In genomic region chr16:82715833-82716232, GRCh38 we compare ENCODE assay signal across 24 cellular contexts.
DNase-seq lines count a peak whose midpoint lies in the region; ATAC-seq and TF ChIP-seq lines count a peak whose summit lies in the region.
"Had no signal": no experiment of that assay in that cellular context is flagged by ENCODE, and none has a peak within 500 bp of the region (broad histone marks: within the 10 kb centered on the region; RNA-seq: fewer than 3 reads in every experiment).

No MANE protein-coding gene starts in this region.

- no peaks in the 10 kb centered on the region for H3K36me3 ChIP-seq in psoas muscle (ENCODE audit: insufficient read depth in 1 of 2, low read depth in 1 of 2)
- H3K36me3 ChIP-seq: ovary, right lobe of liver, tibial nerve had no signal

- DNase-seq in ELF-1 (ENCODE audit: low read depth, low spot score): peak; percentile 3
- peak; percentile 62 for DNase-seq in SW480 (ENCODE audit: low spot score)
- DNase-seq in Right ventricle myocardium superior: peak; percentile 76
- DNase-seq in psoas muscle: peak; percentile 43 to 85
- DNase-seq in GM19240 (ENCODE audit: insufficient read length, low spot score): no peak
- DNase-seq in retina: no peak
- DNase-seq in kidney tubule cell (ENCODE audit: low spot score): no peak
- DNase-seq: activated CD4-positive, alpha-beta T cell treated with anti-CD3 and anti-CD28 coated beads, Interleukin-2, amount 50 U/mL, for 1 hour; activated CD8-positive, alpha-beta memory T cell treated with anti-CD3 and anti-CD28 coated beads, Interleukin-2, amount 10 ng/mL, durations not matched to agents 7 days and 5 days; activated naive CD4-positive, alpha-beta T cell treated with anti-CD3 and anti-CD28 coated beads, Interleukin-2, amount 50 U/mL, for 16 hours; AML-193; amygdala; CD8-positive, alpha-beta T cell; dermis blood vessel endothelial cell; DMS153; KG1; NCI-H510A; ovary; right lobe of liver; stimulated activated CD4-positive, alpha-beta T cell treated with anti-CD3 and anti-CD28 coated beads, Interleukin-15, amount 100 ng/mL, for 24 hours had no signal

- H3K27me3 ChIP-seq in psoas muscle (ENCODE audit: insufficient read depth in 3 of 3, low read length in 2 of 3): no peaks in the 10 kb centered on the region
- H3K27me3 ChIP-seq: ovary, right lobe of liver, tibial nerve had no signal

- intact Hi-C loops in Right ventricle myocardium superior (cut with DNase I) (no loop called here), psoas muscle (cut with DNase I) (loop anchor here in 1 of 2 donors (5.0 kb wide), 1 partner anchor 79 kb away; no protein-coding TSS in a partner anchor)

- peaks cover 33% of the 10 kb centered on the region for H3K4me1 ChIP-seq in psoas muscle
- H3K4me1 ChIP-seq: right lobe of liver, tibial nerve had no signal

- H3K9me3 ChIP-seq in psoas muscle: no peaks in the 10 kb centered on the region
- H3K9me3 ChIP-seq: ovary, right lobe of liver, tibial nerve had no signal

- peak overlapping the region; percentile 19 for H3K4me3 ChIP-seq in psoas muscle
- H3K4me3 ChIP-seq: ovary, right lobe of liver, tibial nerve had no signal

- WGBS in psoas muscle, 3 donors: 7 to 8% (median 7%) methylated on average over 3 of the region's 3 CpGs

- ATAC-seq in Right ventricle myocardium superior (ENCODE audit: poor library complexity) (peak; percentile 93), psoas muscle (peak; percentile 96 to 97 (median 96)), HG03135 (IDR thresholded peaks at IDR 0.05; ENCODE audit: unreplicated experiment) (no peak)
- ATAC-seq: activated CD8-positive, alpha-beta memory T cell treated with anti-CD3 and anti-CD28 coated beads, Interleukin-2, amount 10 ng/mL, durations not matched to agents 7 days and 5 days; CD8-positive, alpha-beta T cell; right lobe of liver had no signal

- no peak for TF ChIP-seq CTCF in psoas muscle (IDR thresholded peaks at IDR 0.05)

- H3K27ac ChIP-seq in psoas muscle: peak overlapping the region; percentile 70
- H3K27ac ChIP-seq: ovary, right lobe of liver, RWPE1, tibial nerve, VCaP had no signal

Comparison
In these comparisons a context has a peak if more than half of its experiments do, and no peak if none do; other contexts are left out.
1. DNase-seq: peak in ELF-1 (single experiment), SW480 (single experiment), Right ventricle myocardium superior (single experiment) and psoas muscle (2 of 2); none in GM19240 (single experiment), retina (single experiment) and kidney tubule cell (single experiment).